ENCODE assay signal across 9 cellular contexts in genomic region chr6:155313602-155314091, GRCh38. TPM values are rescaled to one million over a fixed set of nuclear protein-coding genes. Genes with fewer than 3 reads are reported as not detected.
DNase-seq lines count a peak whose midpoint lies in the region; ATAC-seq, FAIRE-seq and TF ChIP-seq lines count a peak whose summit lies in the region.
"Had no signal": no experiment of that assay in that cellular context is flagged by ENCODE, and none has a peak within 500 bp of the region (broad histone marks: within the 10 kb centered on the region; RNA-seq: fewer than 3 reads in every experiment).

No MANE protein-coding gene starts in this region.

- peak; percentile 18 for ATAC-seq in HG03045 (IDR thresholded peaks at IDR 0.05; ENCODE audit: unreplicated experiment)

- DNase-seq in GM18507 (ENCODE audit: extremely low spot score, insufficient read length, low read depth) = no peak
- DNase-seq in OCI-M1 (lab: John Stamatoyannopoulos, UW) = peak; percentile 66
- DNase-seq in coronary artery (ENCODE audit: low spot score) = no peak
- DNase-seq in NCI-H774 (lab: John Stamatoyannopoulos, UW) = no peak
- DNase-seq in D341Med (ENCODE audit: low spot score) = no peak

- H3K27ac ChIP-seq in 22Rv1 = peak overlapping the region; percentile 86
- H3K27ac ChIP-seq in coronary artery = peak overlapping the region; percentile 79 to 82

- peaks cover 4% of the 10 kb centered on the region for H3K4me1 ChIP-seq in mononuclear cell (ENCODE audit: insufficient read depth, low read length)

- TF ChIP-seq CTCF in 22Rv1 (IDR thresholded peaks at IDR 0.05) (no peak), coronary artery (IDR thresholded peaks at IDR 0.05) (no peak)

- no peaks in the 10 kb centered on the region for H3K27me3 ChIP-seq in mononuclear cell (ENCODE audit: insufficient read depth, low read length)

- FAIRE-seq in GM18507 (lab: Jason Lieb, UNC) = peak; percentile 62

- H3K9me3 ChIP-seq in mononuclear cell (ENCODE audit: low read depth, low read length) = no peaks in the 10 kb centered on the region

- H3K4me3 ChIP-seq in coronary artery = peak overlapping the region; percentile 95
- H3K4me3 ChIP-seq in mononuclear cell (ENCODE audit: low read length) = peak overlapping the region; percentile 84

RNA-seq across cellular contexts. Expression of gene TFB1M, which starts 0.6 kb away (rescaled TPM):
- total RNA-seq in mononuclear cell = 7.3 TPM

RNA-seq across cellular contexts. Expression of gene CLDN20, which starts 49.8 kb away (rescaled TPM):
- not detected for total RNA-seq in mononuclear cell
- total RNA-seq: NCI-H460 had no signal
